8 cellular contexts compared by ENCODE assay signal in genomic region chr5:177500685-177501522, GRCh38. TPM values are rescaled to one million over a fixed set of nuclear protein-coding genes. Genes with fewer than 3 reads are reported as not detected.
A peak's percentile ranks its signal among the peaks of the same experiment; 100 is the strongest.
DNase-seq lines count a peak whose midpoint lies in the region; ATAC-seq and TF ChIP-seq lines count a peak whose summit lies in the region.

No MANE protein-coding gene starts in this region.

- TF ChIP-seq CTCF in coronary artery (IDR thresholded peaks at IDR 0.05) (peak; percentile 90), lung (IDR thresholded peaks at IDR 0.05; ENCODE audit: control extremely low read depth, extremely low read depth) (peak; percentile 80)

- CTCF ChIA-PET in HEK293T (lab: Yijun Ruan, JAX): interaction anchor here (0.5 to 2.0 kb wide), 16 partner anchors 9 to 134 kb away, joined by 3 to 9 read pairs (median 4); partner anchors contain the start of gene DDX41

- H3K36me3 ChIP-seq in lung (ENCODE audit: control insufficient read depth in 2 of 2, insufficient read depth in 2 of 2, low read length in 2 of 2): peaks cover 0 to 6% of the 10 kb centered on the region in 2 donors

- H3K27me3 ChIP-seq in lung (ENCODE audit: control insufficient read depth, insufficient read depth): no peaks in the 10 kb centered on the region

- H3K4me3 ChIP-seq in coronary artery: no peak overlapping the region
- no peak overlapping the region for H3K4me3 ChIP-seq in lung

- peak; percentile 87 for DNase-seq in CD1c-positive myeloid dendritic cell (ENCODE audit: extremely low spot score)
- DNase-seq in HEK293T (ENCODE audit: extremely low spot score): peak; percentile 84
- peak; percentile 43 to 87 for DNase-seq in NCI-H526 (lab: John Stamatoyannopoulos, UW)
- peak; percentile 83 to 87 for DNase-seq in activated CD4-positive, alpha-beta T cell treated with anti-CD3 and anti-CD28 coated beads, Interleukin-2, amount 50 U/mL, for 4 hours
- peak; percentile 91 for DNase-seq in coronary artery (ENCODE audit: low spot score)
- DNase-seq in lung (ENCODE audit: low spot score): peak; percentile 89
- peak; percentile 82 for DNase-seq in stimulated activated CD8-positive, alpha-beta memory T cell treated with anti-CD3 and anti-CD28 coated beads, Interleukin-12 subunit alpha, Interleukin-12 subunit beta, amount 100 ng/mL, for 1 hour (ENCODE audit: low read depth)
- DNase-seq in cortex of kidney (lab: John Stamatoyannopoulos, UW): no peak

- no peaks in the 10 kb centered on the region for H3K9me3 ChIP-seq in lung (ENCODE audit: control insufficient read depth in 2 of 2, insufficient read depth in 1 of 2, low read length in 1 of 2)

- POLR2A ChIA-PET in HEK293T (lab: Yijun Ruan, JAX): interaction anchor here (1.1 to 1.7 kb wide), 3 partner anchors 9 to 110 kb away, joined by 3 to 6 read pairs (median 3); no protein-coding TSS in a partner anchor

- H3K4me1 ChIP-seq in lung (ENCODE audit: control insufficient read depth in 2 of 2, insufficient read depth in 2 of 2, low read length in 2 of 2): peaks cover 0 to 13% of the 10 kb centered on the region in 2 donors

- no peak for ATAC-seq in lung (ENCODE audit: insufficient read depth, low FRiP score)

- H3K27ac ChIP-seq in coronary artery (peak overlapping the region in 1 of 2 donors; percentile 11), lung (ENCODE audit: low read depth in 1 of 2, low read length in 1 of 2) (no peak overlapping the region)

- 19 to 21% methylated on average over 10 of the region's 10 CpGs for WGBS in lung, 2 donors

TF ChIP-seq in HEK293T, 16 proteins besides CTCF, POLR2A, EP300 and RAD21:
- TF ChIP-seq PKNOX1 (IDR thresholded peaks at IDR 0.05) (no peak), FOXA1 (IDR thresholded peaks at IDR 0.05) (no peak), LEF1 (IDR thresholded peaks at IDR 0.05; ENCODE audit: borderline replicate concordance) (no peak), ARNT (IDR thresholded peaks at IDR 0.05) (no peak), SP1 (IDR thresholded peaks at IDR 0.05) (no peak), FOXM1 (IDR thresholded peaks at IDR 0.05; ENCODE audit: borderline replicate concordance) (no peak), ELF4 (IDR thresholded peaks at IDR 0.05) (no peak), ZNF384 (IDR thresholded peaks at IDR 0.05) (no peak), BHLHE40 (IDR thresholded peaks at IDR 0.05; ENCODE audit: borderline replicate concordance) (no peak), TARDBP (IDR thresholded peaks at IDR 0.05) (no peak), SUZ12 (IDR thresholded peaks at IDR 0.05) (no peak), L3MBTL2 (conservative IDR thresholded peaks at IDR 0.05) (no peak), HDGF (IDR thresholded peaks at IDR 0.05; ENCODE audit: borderline replicate concordance) (no peak), CTBP1 (IDR thresholded peaks at IDR 0.05; ENCODE audit: borderline replicate concordance) (no peak), FOXK2 (IDR thresholded peaks at IDR 0.05) (no peak)

RNA-seq across cellular contexts. Expression of gene PDLIM7, which starts 3.5 kb away (rescaled TPM):
- total RNA-seq in lung: 100 to 1,000 TPM in 1 of 2 donors, 10 to 100 TPM in 1; 49.2 to 124 TPM
- polyA plus RNA-seq in lung: 100 to 1,000 TPM in 1 of 2 donors, 10 to 100 TPM in 1; 65.5 to 102 TPM

RNA-seq across cellular contexts. Expression of gene DOK3, which starts 8.7 kb away (rescaled TPM):
- 10 to 100 TPM; 15.6 to 73.5 TPM for total RNA-seq in lung
- 100 to 1,000 TPM in 1 of 2 donors, 10 to 100 TPM in 1; 22.0 to 146 TPM for polyA plus RNA-seq in lung

RNA-seq across cellular contexts. Expression of gene DDX41, which starts 15.9 kb away (rescaled TPM):
- total RNA-seq in lung: 10 to 100 TPM; 64.9 to 82.4 TPM
- polyA plus RNA-seq in lung: 100 to 1,000 TPM in 1 of 2 donors, 10 to 100 TPM in 1; 63.2 to 110 TPM

RNA-seq across cellular contexts. Expression of gene DBN1, which starts 27.5 kb away (rescaled TPM):
- total RNA-seq in lung: 10 to 100 TPM; 36.5 to 38.3 TPM
- polyA plus RNA-seq in lung: 10 to 100 TPM; 18.7 to 24.1 TPM

RNA-seq across cellular contexts. Expression of gene FAM193B, which starts 53.5 kb away (rescaled TPM):
- 10 to 100 TPM; 49.0 to 92.3 TPM for total RNA-seq in lung
- 100 to 1,000 TPM in 1 of 2 donors, 10 to 100 TPM in 1; 70.5 to 139 TPM for polyA plus RNA-seq in lung
